15 cellular contexts compared by ENCODE assay signal in the genomic region with DNA sequence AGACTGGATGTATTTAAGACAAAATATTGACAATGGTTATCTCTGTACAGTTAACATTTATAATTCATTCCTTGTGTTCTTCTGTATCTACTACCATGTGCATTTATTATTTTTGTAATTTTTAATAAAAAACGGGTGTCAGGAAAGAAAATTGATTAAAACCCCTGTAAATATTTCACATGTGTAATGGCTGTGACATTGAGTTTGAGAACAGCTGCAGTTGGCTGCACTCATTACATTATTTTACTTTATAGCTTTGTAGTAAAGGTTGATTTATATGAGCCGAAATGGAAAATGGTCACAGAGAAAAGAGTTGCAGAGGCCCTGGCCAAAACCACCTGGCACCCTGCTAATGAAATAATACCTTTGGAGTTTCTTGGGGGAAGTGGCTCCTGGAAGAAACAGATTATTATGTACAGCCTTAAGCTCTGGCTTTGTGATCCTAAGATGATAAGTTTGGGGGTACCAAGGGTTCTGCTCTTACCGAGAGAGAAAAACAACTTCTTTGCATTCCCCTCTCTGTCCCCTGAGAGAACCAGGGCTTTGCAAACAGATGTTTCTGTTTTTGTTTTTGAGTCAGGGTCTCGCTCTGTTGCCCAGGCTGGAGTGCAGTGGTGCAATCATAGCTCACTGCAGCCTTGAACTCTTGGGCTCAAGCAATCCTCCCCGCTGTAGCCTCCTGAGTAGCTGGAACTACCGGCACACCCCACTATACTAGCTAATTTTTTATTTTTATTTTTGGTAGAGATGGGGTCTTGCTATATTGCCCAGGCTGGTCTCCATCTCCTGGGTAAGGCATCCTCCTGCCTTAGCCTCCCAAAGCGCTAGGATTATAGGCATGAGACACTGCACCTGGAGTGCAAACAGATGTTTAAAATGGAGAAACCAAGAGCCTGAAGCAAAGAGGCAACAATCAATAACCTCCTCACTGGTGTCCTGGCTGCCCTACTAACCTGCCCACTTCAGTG. TPM values are rescaled to one million over a fixed set of nuclear protein-coding genes. Genes with fewer than 3 reads are reported as not detected.
DNase-seq lines count a peak whose midpoint lies in the region; ATAC-seq, FAIRE-seq and TF ChIP-seq lines count a peak whose summit lies in the region.
"Had no signal": no experiment of that assay in that cellular context is flagged by ENCODE, and none has a peak within 500 bp of the region (broad histone marks: within the 10 kb centered on the region; RNA-seq: fewer than 3 reads in every experiment).

No MANE protein-coding gene starts in this region.

- no peaks in the 10 kb centered on the region for H3K9me3 ChIP-seq in DOHH2 (ENCODE audit: control insufficient read depth, insufficient read depth, low read length)
- no peaks in the 10 kb centered on the region for H3K9me3 ChIP-seq in GM12878 (replicated peaks; ENCODE audit: control insufficient read depth, insufficient read depth, low read length)
- H3K9me3 ChIP-seq: MG63 had no signal

- TF ChIP-seq EP300 in GM12878 (IDR thresholded peaks at IDR 0.05; ENCODE audit: borderline replicate concordance in 1 of 2, control insufficient read depth in 1 of 2, low read depth in 2 of 2, low read length in 2 of 2) = no peak

- DNase-seq in NCI-H82 treated with DMSO at 0.1 percent for 48 hours (lab: John Stamatoyannopoulos, UW; ENCODE audit: unreplicated experiment) (peak; percentile 9), GM12878 (ENCODE audit: low read depth, low spot score) (no peak), DMS79 treated with DMSO at 0.1 percent for 48 hours (lab: John Stamatoyannopoulos, UW) (no peak)
- DNase-seq: CD4-positive, CD25-positive, alpha-beta regulatory T cell; MG63; NCI-H1048; NCI-H1417 treated with DMSO at 0.1 percent for 48 hours; NCI-H187; NCI-H446 treated with DMSO at 0.1 percent for 48 hours; NCI-H526 treated with DMSO at 0.1 percent for 48 hours; SIG-M5 had no signal

- no peak for TF ChIP-seq POLR2A in GM12878 (IDR thresholded peaks at IDR 0.05; ENCODE audit: low read depth, low read length)

- no peak for FAIRE-seq in GM12878 (lab: Jason Lieb, UNC)
- FAIRE-seq: A204.1 had no signal

- no peaks in the 10 kb centered on the region for H3K9me2 ChIP-seq in DOHH2 (replicated peaks; ENCODE audit: control insufficient read depth, low read length)

- in situ Hi-C loops in GM12878 (cut with MboI) = no loop called here

- H4K20me1 ChIP-seq in DOHH2 (ENCODE audit: control insufficient read depth, insufficient read depth, low read depth, low read length) (no peaks in the 10 kb centered on the region), GM12878 (ENCODE audit: control insufficient read depth, insufficient read depth) (no peaks in the 10 kb centered on the region)

- no peak for TF ChIP-seq RAD21 in GM12878 (IDR thresholded peaks at IDR 0.05; ENCODE audit: insufficient read depth, low read depth, low read length)

- H3K27me3 ChIP-seq in DOHH2 (ENCODE audit: control insufficient read depth, low read length) (no peaks in the 10 kb centered on the region), GM12878 (replicated peaks in 1 of 2; ENCODE audit: control insufficient read depth in 2 of 2, insufficient read depth in 2 of 2, low read length in 1 of 2) (no peaks in the 10 kb centered on the region)
- H3K27me3 ChIP-seq: MG63 had no signal

- POLR2A ChIA-PET in GM12878 (lab: Charles Lee) = interaction anchor here (0.7 kb wide), 1 partner anchor 17 kb away, joined by 4 read pairs; no protein-coding TSS in a partner anchor

- no TSS peak for BruUV-seq in GM12878 (replicated peaks; lab: Mats Ljungman, UMichigan)

- no peak overlapping the region for H3K9ac ChIP-seq in GM12878 (ENCODE audit: control insufficient read depth, insufficient read depth, low read length)

- H3K36me3 ChIP-seq in DOHH2 (ENCODE audit: control insufficient read depth, low read length) (peaks cover 4% of the 10 kb centered on the region; the same call in 1 of the 2 replicates), GM12878 (ENCODE audit: control insufficient read depth in 2 of 2, insufficient read depth in 2 of 2, low read length in 1 of 2) (no peaks in the 10 kb centered on the region)

- RAD21 ChIA-PET in GM12878 (lab: Charles Lee; ENCODE audit: unreplicated experiment) = interaction anchor here (0.7 kb wide), 1 partner anchor 45 kb away, joined by 4 read pairs; no protein-coding TSS in a partner anchor

- H3K79me2 ChIP-seq in DOHH2 (ENCODE audit: control insufficient read depth, low read length) = no peaks in the 10 kb centered on the region
- no peaks in the 10 kb centered on the region for H3K79me2 ChIP-seq in GM12878 (ENCODE audit: control insufficient read depth, insufficient read depth, low read length)

- WGBS in GM12878 (ENCODE audit: insufficient coverage, insufficient replicate concordance, low lambda C conversion rate, missing lambda C conversion rate) = 18% methylated on average over 7 of the region's 7 CpGs

- peak; percentile 28; the same call in 2 of the 3 replicates for ATAC-seq in GM12878
- no peak for ATAC-seq in GM21529 (IDR thresholded peaks at IDR 0.05; ENCODE audit: unreplicated experiment)
- ATAC-seq in HG03439 (IDR thresholded peaks at IDR 0.05; ENCODE audit: unreplicated experiment) = no peak

- SMC1A ChIA-PET in GM12878 (lab: Charles Lee; ENCODE audit: uncharacterized antibody, unreplicated experiment) = interaction anchor here (0.7 to 1.1 kb wide), 3 partner anchors 9 to 28 kb away, joined by 3 read pairs; no protein-coding TSS in a partner anchor

- intact Hi-C loops in GM12878 (cut with micrococcal nuclease; ENCODE audit: unreplicated experiment) = no loop called here

- peak overlapping the region; percentile 46 for H3K4me2 ChIP-seq in DOHH2 (ENCODE audit: low read length)
- H3K4me2 ChIP-seq in GM12878 (ENCODE audit: control insufficient read depth, insufficient read depth) = peak overlapping the region; percentile 7; the same call in 1 of the 2 replicates

- H3K4me3 ChIP-seq in DOHH2 (ENCODE audit: low read length) = peak overlapping the region; percentile 26; the same call in 1 of the 2 replicates
- H3K4me3 ChIP-seq in GM12878 = no peak overlapping the region
- H3K4me3 ChIP-seq: MG63 had no signal

- H3K4me1 ChIP-seq in DOHH2 (ENCODE audit: control insufficient read depth, low read length) = peaks cover 34% of the 10 kb centered on the region
- H3K4me1 ChIP-seq in GM12878 (ENCODE audit: control insufficient read depth, insufficient read depth, low read length) = no peaks in the 10 kb centered on the region; the same call in 1 of the 2 replicates

- TF ChIP-seq CTCF in DOHH2 (IDR thresholded peaks at IDR 0.05; ENCODE audit: low read depth, low read length, poor library complexity, severe bottlenecking) (no peak), GM12878 (IDR thresholded peaks at IDR 0.05 in 2 of 3, conservative IDR thresholded peaks at IDR 0.05 in 1 of 3; ENCODE audit: control insufficient read depth in 2 of 3, extremely low read depth in 1 of 3, insufficient read depth in 1 of 3, low read depth in 3 of 3, low read length in 3 of 3) (no peak)

- H3F3A ChIP-seq in DOHH2 (ENCODE audit: control insufficient read depth, insufficient read depth) = peaks cover 5% of the 10 kb centered on the region

- CTCF ChIA-PET in GM12878 (lab: Yijun Ruan, JAX) = interaction anchor here (0.6 to 1.8 kb wide), 4 partner anchors 8 to 119 kb away, joined by 3 to 9 read pairs (median 5); no protein-coding TSS in a partner anchor

- H3K27ac ChIP-seq in DOHH2 (ENCODE audit: low read depth, low read length) = peak overlapping the region; percentile 46
- no peak overlapping the region for H3K27ac ChIP-seq in GM12878 (ENCODE audit: control insufficient read depth, insufficient read depth)

- no peak overlapping the region for H2AFZ ChIP-seq in GM12878 (ENCODE audit: control insufficient read depth, low read depth, low read length)

RNA-seq across cellular contexts. Expression of a gene that starts 9.7 kb away (rescaled TPM):
- total RNA-seq in GM12878 (2013; cell fraction: nucleolus; rRNA removed) = 40.6 and 44.1 TPM in 2 replicates
- 217 and 280 TPM in 2 replicates for total RNA-seq in GM12878 (2014; rRNA removed)
- total RNA-seq in GM12878 (2014; rRNA removed; fragmentation: Illumina TruSeq; extraction: Trizol) = 341 and 355 TPM in 2 replicates
- total RNA-seq in GM12878 (2021) = 239 and 249 TPM in 2 replicates
- polyA plus RNA-seq in GM12878 (2011; ENCODE audit: low read depth) = 278 TPM
- 366 and 389 TPM in 2 replicates for polyA plus RNA-seq in GM12878 (2011; rRNA removed)
- 326 and 330 TPM in 2 replicates for polyA plus RNA-seq in GM12878 (2011; cell fraction: cytosol; rRNA removed)
- 212 and 217 TPM in 2 replicates for polyA plus RNA-seq in GM12878 (2011; cell fraction: nucleus; rRNA removed)
- 234 and 299 TPM in 2 replicates for polyA plus RNA-seq in GM12878 (2012)
- polyA plus RNA-seq in GM12878 (2014; fragmentation: Illumina TruSeq; extraction: Trizol) = 351 and 393 TPM in 2 replicates
- polyA plus RNA-seq in GM12878 (2014; fragmentation: Nextera tagmentation; extraction: Ambion mirVana) = 100 to 1,000 TPM; 744 to 796 TPM
- 342 and 435 TPM in 2 replicates for polyA plus RNA-seq in GM12878 (2014; rRNA removed)
- 100 to 1,000 TPM; 586 to 593 TPM for polyA plus RNA-seq in GM12878 (2016; fragmentation: Nextera tagmentation; extraction: Ambion mirVana)
- 73.6 and 113 TPM in 2 replicates for polyA minus RNA-seq in GM12878 (2011; rRNA and poly(A)+ RNA removed)
- polyA minus RNA-seq in GM12878 (2011; cell fraction: cytosol; rRNA and poly(A)+ RNA removed) = 63.4 and 68.0 TPM in 2 replicates
- polyA minus RNA-seq in GM12878 (2011; cell fraction: nucleus; rRNA and poly(A)+ RNA removed) = 38.3 and 49.9 TPM in 2 replicates

RNA-seq across cellular contexts. Expression of a gene that starts 16.6 kb away (rescaled TPM):
- total RNA-seq in GM12878 (2013; cell fraction: nucleolus; rRNA removed) = 119 and 121 TPM in 2 replicates
- 141 and 182 TPM in 2 replicates for total RNA-seq in GM12878 (2014; rRNA removed)
- 180 and 190 TPM in 2 replicates for total RNA-seq in GM12878 (2014; rRNA removed; fragmentation: Illumina TruSeq; extraction: Trizol)
- 231 and 241 TPM in 2 replicates for total RNA-seq in GM12878 (2021)
- 121 TPM for polyA plus RNA-seq in GM12878 (2011; ENCODE audit: low read depth)
- polyA plus RNA-seq in GM12878 (2011; rRNA removed) = 173 and 179 TPM in 2 replicates
- 125 and 127 TPM in 2 replicates for polyA plus RNA-seq in GM12878 (2011; cell fraction: cytosol; rRNA removed)
- polyA plus RNA-seq in GM12878 (2011; cell fraction: nucleus; rRNA removed) = 131 and 153 TPM in 2 replicates
- 138 and 188 TPM in 2 replicates for polyA plus RNA-seq in GM12878 (2012)
- polyA plus RNA-seq in GM12878 (2014; fragmentation: Illumina TruSeq; extraction: Trizol) = 146 and 153 TPM in 2 replicates
- polyA plus RNA-seq in GM12878 (2014; fragmentation: Nextera tagmentation; extraction: Ambion mirVana) = 10 to 100 TPM; 56.2 to 96.4 TPM
- polyA plus RNA-seq in GM12878 (2014; rRNA removed) = 251 and 272 TPM in 2 replicates
- polyA plus RNA-seq in GM12878 (2016; fragmentation: Nextera tagmentation; extraction: Ambion mirVana) = 100 to 1,000 TPM; 422 to 510 TPM
- 81.3 and 89.2 TPM in 2 replicates for polyA minus RNA-seq in GM12878 (2011; rRNA and poly(A)+ RNA removed)
- 52.2 and 56.4 TPM in 2 replicates for polyA minus RNA-seq in GM12878 (2011; cell fraction: cytosol; rRNA and poly(A)+ RNA removed)
- 48.6 and 67.9 TPM in 2 replicates for polyA minus RNA-seq in GM12878 (2011; cell fraction: nucleus; rRNA and poly(A)+ RNA removed)

RNA-seq across cellular contexts. Expression of a gene that starts 40.0 kb away (rescaled TPM):
- total RNA-seq in GM12878 (2013; cell fraction: nucleolus; rRNA removed) = 21.0 and 21.2 TPM in 2 replicates
- total RNA-seq in GM12878 (2014; rRNA removed) (20.1 and 22.7 TPM in 2 replicates), GM12878 (2014; rRNA removed; fragmentation: Illumina TruSeq; extraction: Trizol) (21.7 and 22.0 TPM in 2 replicates), GM12878 (2021) (33.6 and 40.3 TPM in 2 replicates)
- polyA plus RNA-seq in GM12878 (2011; ENCODE audit: low read depth) = 6.1 TPM
- polyA plus RNA-seq in GM12878 (2011; rRNA removed) (29.8 and 39.8 TPM in 2 replicates), GM12878 (2014; fragmentation: Illumina TruSeq; extraction: Trizol) (24.2 and 29.7 TPM in 2 replicates), GM12878 (2014; fragmentation: Nextera tagmentation; extraction: Ambion mirVana) (1 to 10 TPM; 5.1 to 9.6 TPM), GM12878 (2014; rRNA removed) (14.5 and 17.2 TPM in 2 replicates), GM12878 (2016; fragmentation: Nextera tagmentation; extraction: Ambion mirVana) (10 to 100 TPM; 27.2 to 31.6 TPM)
- polyA plus RNA-seq in GM12878 (2011; cell fraction: cytosol; rRNA removed) = 20.2 and 23.5 TPM in 2 replicates
- 21.3 and 23.0 TPM in 2 replicates for polyA plus RNA-seq in GM12878 (2011; cell fraction: nucleus; rRNA removed)
- 12.6 TPM in 2 replicates for polyA plus RNA-seq in GM12878 (2012)
- 15.2 and 16.9 TPM in 2 replicates for polyA minus RNA-seq in GM12878 (2011; rRNA and poly(A)+ RNA removed)
- 6.0 and 8.0 TPM in 2 replicates for polyA minus RNA-seq in GM12878 (2011; cell fraction: cytosol; rRNA and poly(A)+ RNA removed)
- polyA minus RNA-seq in GM12878 (2011; cell fraction: nucleus; rRNA and poly(A)+ RNA removed) = 4.5 and 6.3 TPM in 2 replicates

RNA-seq across cellular contexts. Expression of a gene that starts 40.0 kb away (rescaled TPM):
- 9.6 and 13.1 TPM in 2 replicates for total RNA-seq in GM12878 (2013; cell fraction: nucleolus; rRNA removed)
- total RNA-seq in GM12878 (2014; rRNA removed) (44.8 and 52.4 TPM in 2 replicates), GM12878 (2014; rRNA removed; fragmentation: Illumina TruSeq; extraction: Trizol) (57.0 and 60.0 TPM in 2 replicates), GM12878 (2021) (49.1 and 52.4 TPM in 2 replicates)
- polyA plus RNA-seq in GM12878 (2011; ENCODE audit: low read depth) = 53.9 TPM
- polyA plus RNA-seq in GM12878 (2011; rRNA removed) (92.7 and 128 TPM in 2 replicates), GM12878 (2014; fragmentation: Illumina TruSeq; extraction: Trizol) (68.9 and 81.6 TPM in 2 replicates), GM12878 (2014; fragmentation: Nextera tagmentation; extraction: Ambion mirVana) (100 to 1,000 TPM; 308 to 346 TPM), GM12878 (2014; rRNA removed) (56.6 and 60.9 TPM in 2 replicates), GM12878 (2016; fragmentation: Nextera tagmentation; extraction: Ambion mirVana) (100 to 1,000 TPM; 174 to 189 TPM)
- 30.2 and 35.4 TPM in 2 replicates for polyA plus RNA-seq in GM12878 (2011; cell fraction: cytosol; rRNA removed)
- 25.1 and 25.4 TPM in 2 replicates for polyA plus RNA-seq in GM12878 (2011; cell fraction: nucleus; rRNA removed)
- polyA plus RNA-seq in GM12878 (2012) = 45.2 and 60.5 TPM in 2 replicates
- polyA minus RNA-seq in GM12878 (2011; rRNA and poly(A)+ RNA removed) = 15.7 and 19.7 TPM in 2 replicates
- 11.6 and 13.4 TPM in 2 replicates for polyA minus RNA-seq in GM12878 (2011; cell fraction: cytosol; rRNA and poly(A)+ RNA removed)
- 9.3 and 10.2 TPM in 2 replicates for polyA minus RNA-seq in GM12878 (2011; cell fraction: nucleus; rRNA and poly(A)+ RNA removed)

RNA-seq across cellular contexts. Expression of a gene that starts 42.8 kb away (rescaled TPM):
- 7.3 and 7.8 TPM in 2 replicates for total RNA-seq in GM12878 (2013; cell fraction: nucleolus; rRNA removed)
- total RNA-seq in GM12878 (2014; rRNA removed) (43.2 and 47.8 TPM in 2 replicates), GM12878 (2014; rRNA removed; fragmentation: Illumina TruSeq; extraction: Trizol) (35.6 and 38.6 TPM in 2 replicates), GM12878 (2021) (30.0 and 32.1 TPM in 2 replicates)
- 27.7 TPM for polyA plus RNA-seq in GM12878 (2011; ENCODE audit: low read depth)
- polyA plus RNA-seq in GM12878 (2011; rRNA removed) (50.2 and 66.1 TPM in 2 replicates), GM12878 (2014; fragmentation: Illumina TruSeq; extraction: Trizol) (38.0 and 38.1 TPM in 2 replicates), GM12878 (2014; fragmentation: Nextera tagmentation; extraction: Ambion mirVana) (10 to 100 TPM; 24.8 to 32.8 TPM), GM12878 (2014; rRNA removed) (30.4 and 37.6 TPM in 2 replicates), GM12878 (2016; fragmentation: Nextera tagmentation; extraction: Ambion mirVana) (10 to 100 TPM; 66.1 to 69.3 TPM)
- 21.2 and 24.5 TPM in 2 replicates for polyA plus RNA-seq in GM12878 (2011; cell fraction: cytosol; rRNA removed)
- 14.0 and 14.8 TPM in 2 replicates for polyA plus RNA-seq in GM12878 (2011; cell fraction: nucleus; rRNA removed)
- 32.5 and 37.3 TPM in 2 replicates for polyA plus RNA-seq in GM12878 (2012)
- 17.8 and 19.7 TPM in 2 replicates for polyA minus RNA-seq in GM12878 (2011; rRNA and poly(A)+ RNA removed)
- 8.3 and 12.7 TPM in 2 replicates for polyA minus RNA-seq in GM12878 (2011; cell fraction: cytosol; rRNA and poly(A)+ RNA removed)
- polyA minus RNA-seq in GM12878 (2011; cell fraction: nucleus; rRNA and poly(A)+ RNA removed) = 3.7 and 6.5 TPM in 2 replicates
